17 cellular contexts compared by ENCODE assay signal in genomic region chr11:35980646-35981402, GRCh38. TPM values are rescaled to one million over a fixed set of nuclear protein-coding genes. Genes with fewer than 3 reads are reported as not detected.
A peak's percentile ranks its signal among the peaks of the same experiment; 100 is the strongest.
DNase-seq lines count a peak whose midpoint lies in the region; FAIRE-seq and TF ChIP-seq lines count a peak whose summit lies in the region.
"Had no signal": no experiment of that assay in that cellular context is flagged by ENCODE, and none has a peak within 500 bp of the region (broad histone marks: within the 10 kb centered on the region; RNA-seq: fewer than 3 reads in every experiment).

No MANE protein-coding gene starts in this region.

- TF ChIP-seq CTCF in H1 (IDR thresholded peaks at IDR 0.05; ENCODE audit: control extremely low read depth in 1 of 3, insufficient read depth in 1 of 3, low read depth in 1 of 3, low read length in 3 of 3) = no peak
- no peak for TF ChIP-seq CTCF in parathyroid adenoma (IDR thresholded peaks at IDR 0.05)
- no peak for TF ChIP-seq CTCF in GM13977 (IDR thresholded peaks at IDR 0.05; ENCODE audit: extremely low read depth, insufficient read depth, missing control alignments)

- H4K8ac ChIP-seq in H1 (ENCODE audit: extremely low read depth, insufficient read depth, low read length) = no peak overlapping the region

- H3K27ac ChIP-seq in H1 (ENCODE audit: low read depth, low read length) = no peak overlapping the region
- peak overlapping the region; percentile 15 for H3K27ac ChIP-seq in parathyroid adenoma
- H3K27ac ChIP-seq: HL-60, right lobe of liver, upper lobe of right lung had no signal

- no peak for TF ChIP-seq POLR2A in H1 (IDR thresholded peaks at IDR 0.05; ENCODE audit: control extremely low read depth in 1 of 2, low read depth in 2 of 2, low read length in 2 of 2)

- H3K79me2 ChIP-seq in H1 (ENCODE audit: control insufficient read depth in 1 of 2, insufficient read depth in 2 of 2, low read length in 2 of 2) = peaks cover 9 to 87% of the 10 kb centered on the region in 2 experiments; a peak in 3 of 4 replicates
- H3K79me2 ChIP-seq in parathyroid adenoma = no peaks in the 10 kb centered on the region

- H3K4me2 ChIP-seq in H1 (ENCODE audit: insufficient read depth in 1 of 2, low read depth in 2 of 2, low read length in 2 of 2) (peak overlapping the region; percentile 13 to 15; a peak in 1 of 4 replicates), parathyroid adenoma (ENCODE audit: low read length) (no peak overlapping the region)

- in situ Hi-C loops in ACHN (cut with HindIII; ENCODE audit: low pct_ligation_motif_present, low pct_unique_long_range_greater_than_20kb, low sequenced_read_pairs) = no loop called here
- in situ Hi-C loops in GM13977 (cut with MboI; ENCODE audit: low pct_unique_long_range_greater_than_20kb, low sequenced_read_pairs, unreplicated experiment) = no loop called here

- H2AK5ac ChIP-seq in H1 (ENCODE audit: low read depth, low read length) = no peak overlapping the region

- CTCF ChIA-PET in H1 (lab: Charles Lee; ENCODE audit: partially characterized antibody) = interaction anchor here (0.6 to 3.7 kb wide), 8 partner anchors 75 to 1006 kb away, joined by 3 to 15 read pairs (median 3); no protein-coding TSS in a partner anchor

- no peak overlapping the region for H2BK120ac ChIP-seq in H1 (replicated peaks; ENCODE audit: low read depth, low read length)

- TF ChIP-seq EP300 in H1 (IDR thresholded peaks at IDR 0.05; ENCODE audit: borderline replicate concordance in 1 of 2, low read depth in 2 of 2, low read length in 2 of 2) = no peak

- H3K27me3 ChIP-seq in H1 (replicated peaks in 1 of 4; ENCODE audit: control insufficient read depth in 3 of 4, extremely low read depth in 1 of 4, insufficient read depth in 3 of 4, low read length in 3 of 4) (no peaks in the 10 kb centered on the region), parathyroid adenoma (ENCODE audit: control insufficient read depth, insufficient read depth, low read length) (no peaks in the 10 kb centered on the region)
- H3K27me3 ChIP-seq: gastroesophageal sphincter, right lobe of liver, upper lobe of right lung had no signal

- POLR2A ChIA-PET in H1 (lab: Charles Lee; ENCODE audit: partially characterized antibody) = interaction anchor here (1.1 kb wide), 1 partner anchor 8 kb away, joined by 4 read pairs; no protein-coding TSS in a partner anchor

- H3K4ac ChIP-seq in H1 (replicated peaks; ENCODE audit: insufficient read length, low read depth, low read length) = no peak overlapping the region

- no peak overlapping the region for H2BK20ac ChIP-seq in H1 (ENCODE audit: low read length)

- no peaks in the 10 kb centered on the region for H3K23me2 ChIP-seq in H1 (ENCODE audit: low read depth, low read length)

- peak; percentile 54 for DNase-seq in CD1c-positive myeloid dendritic cell (ENCODE audit: extremely low spot score)
- DNase-seq in OCI-M1 (lab: John Stamatoyannopoulos, UW) = peak; percentile 2
- DNase-seq in H1 (ENCODE audit: low read depth in 1 of 2, low spot score in 2 of 2) = no peak
- no peak for DNase-seq in ACHN
- DNase-seq in activated T-cell treated with anti-CD3 and anti-CD28 coated beads, Interleukin-2, amount 50 U/mL, for 1 hour = no peak
- DNase-seq in stimulated activated CD4-positive, alpha-beta T cell treated with anti-CD3 and anti-CD28 coated beads, Interleukin-4, amount 100 ng/mL, for 24 hours = no peak
- DNase-seq in GM13977 (ENCODE audit: low spot score) = no peak
- DNase-seq: HFFc6, immature natural killer cell, KG1, NCI-H510A treated with DMSO at 0.1 percent for 48 hours, PC-3, right lobe of liver, upper lobe of right lung had no signal

- no peak overlapping the region for H2BK12ac ChIP-seq in H1 (ENCODE audit: low read depth, low read length)

- H3K23ac ChIP-seq in H1 (ENCODE audit: insufficient read length) = no peak overlapping the region

- no peak overlapping the region for H2BK15ac ChIP-seq in H1 (ENCODE audit: low read length)

- peaks cover 15% of the 10 kb centered on the region for H3K79me1 ChIP-seq in H1 (ENCODE audit: low read depth, low read length)

- 59% methylated on average over 10 of the region's 10 CpGs; no CpG with 5 or more reads in 1 of the 2 experiments for WGBS in H1 (ENCODE audit: extremely low coverage in 1 of 2, insufficient coverage in 1 of 2, insufficient read length in 1 of 2, insufficient replicate concordance in 2 of 2, low coverage in 1 of 2, low lambda C conversion rate in 2 of 2, missing lambda C conversion rate in 1 of 2), 2 experiments

- H4K5ac ChIP-seq in H1 (ENCODE audit: insufficient read length, low read depth, low read length) = no peak overlapping the region

- H3K36me3 ChIP-seq in H1 (ENCODE audit: control insufficient read depth in 2 of 4, insufficient read depth in 4 of 4, low read length in 3 of 4) (no peaks in the 10 kb centered on the region), parathyroid adenoma (ENCODE audit: control insufficient read depth, insufficient read depth, low read length) (no peaks in the 10 kb centered on the region)
- H3K36me3 ChIP-seq: gastroesophageal sphincter, right lobe of liver, upper lobe of right lung had no signal

- H4K20me1 ChIP-seq in H1 (replicated peaks in 1 of 2; ENCODE audit: control insufficient read depth in 1 of 2, insufficient read depth in 2 of 2, low read length in 2 of 2) = peaks cover 0 to 6% of the 10 kb centered on the region in 2 experiments

- no peak overlapping the region for H2AFZ ChIP-seq in H1 (ENCODE audit: low read length)
- H2AFZ ChIP-seq in parathyroid adenoma = no peak overlapping the region

- FAIRE-seq in H1 (lab: Jason Lieb, UNC) = no peak

- H3K4me3 ChIP-seq in H1 (ENCODE audit: extremely low read depth in 1 of 4, insufficient read depth in 2 of 4, low read depth in 3 of 4, low read length in 4 of 4) (no peak overlapping the region), parathyroid adenoma (ENCODE audit: low read depth, low read length) (no peak overlapping the region)
- H3K4me3 ChIP-seq: gastroesophageal sphincter, right lobe of liver, upper lobe of right lung had no signal

- peaks cover 6% of the 10 kb centered on the region in 2 experiments; a peak in 2 of 4 replicates for H3K9me3 ChIP-seq in H1 (ENCODE audit: insufficient read depth in 2 of 2, low read depth in 1 of 2, low read length in 1 of 2)
- H3K9me3 ChIP-seq in parathyroid adenoma (ENCODE audit: control insufficient read depth, low read length) = no peaks in the 10 kb centered on the region
- H3K9me3 ChIP-seq: gastroesophageal sphincter, right lobe of liver, upper lobe of right lung had no signal

- H3K9ac ChIP-seq in H1 (replicated peaks in 1 of 4; ENCODE audit: extremely low read depth in 1 of 4, low read depth in 3 of 4, low read length in 3 of 4) (no peak overlapping the region), parathyroid adenoma (no peak overlapping the region)

- no peak overlapping the region for H2BK5ac ChIP-seq in H1 (ENCODE audit: low read depth, low read length)

- H3K4me1 ChIP-seq in H1 (replicated peaks in 1 of 4; ENCODE audit: control insufficient read depth in 3 of 4, insufficient read depth in 4 of 4, low read length in 3 of 4) (peaks cover 8 to 26% (median 13%) of the 10 kb centered on the region in 4 experiments), parathyroid adenoma (no peaks in the 10 kb centered on the region)
- H3K4me1 ChIP-seq: right lobe of liver, upper lobe of right lung had no signal

- H3K14ac ChIP-seq in H1 (ENCODE audit: insufficient read length) = no peak overlapping the region

- H4K91ac ChIP-seq in H1 (replicated peaks; ENCODE audit: insufficient read length, low read length) = no peak overlapping the region

- no peak for TF ChIP-seq RAD21 in H1 (IDR thresholded peaks at IDR 0.05 in 1 of 2, conservative IDR thresholded peaks at IDR 0.05 in 1 of 2; ENCODE audit: low read depth in 2 of 2, low read length in 2 of 2)

- no peak overlapping the region for H3K18ac ChIP-seq in H1 (ENCODE audit: extremely low read depth, low read length)

- no peak overlapping the region for H3K56ac ChIP-seq in H1 (replicated peaks; ENCODE audit: insufficient read length, low read depth, low read length)

TF ChIP-seq in H1, 55 proteins besides CTCF, POLR2A, EP300 and RAD21:
- no peak for TF ChIP-seq ATF2 (IDR thresholded peaks at IDR 0.05; ENCODE audit: low read length)

RNA-seq across cellular contexts. Expression of gene LDLRAD3, which starts 37.0 kb away (rescaled TPM):
- total RNA-seq in H1 (2021; fragmentation: NEBNext Ultra II Directional; extraction: Animal tissue kit (Norgen Biotek cat#: 25700)) = 18.6 and 22.6 TPM in 2 replicates
- polyA plus RNA-seq in H1 (2011; rRNA removed) = 22.8 and 22.9 TPM in 2 replicates
- polyA plus RNA-seq in H1 (2011; cell fraction: cytosol; rRNA removed) = 14.7 TPM
- 16.2 TPM for polyA plus RNA-seq in H1 (2011; cell fraction: nucleus; rRNA removed)
- 12.7 to 13.6 TPM (median 13.0 TPM) in 4 replicates for polyA plus RNA-seq in H1 (2012, experiment 1 of 2)
- 8.1 TPM for polyA plus RNA-seq in H1 (2012, experiment 2 of 2)
- polyA plus RNA-seq in H1 (2013, experiment 1 of 2) = 18.0 TPM
- 23.4 TPM for polyA plus RNA-seq in H1 (2013, experiment 2 of 2)
- 23.1 and 31.5 TPM in 2 replicates for polyA minus RNA-seq in H1 (2011; rRNA and poly(A)+ RNA removed)
- 26.1 TPM for polyA minus RNA-seq in H1 (2011; cell fraction: cytosol; rRNA and poly(A)+ RNA removed)
- 26.4 TPM for polyA minus RNA-seq in H1 (2011; cell fraction: nucleus; rRNA and poly(A)+ RNA removed)

Comparison
In these comparisons a context has a peak if more than half of its experiments do, and no peak if none do; other contexts are left out.
1. DNase-seq: peak in CD1c-positive myeloid dendritic cell (single experiment) and OCI-M1 (single experiment); none in H1 (0 of 2), ACHN (single experiment), activated T-cell treated with anti-CD3 and anti-CD28 coated beads, Interleukin-2, amount 50 U/mL, for 1 hour (single experiment), stimulated activated CD4-positive, alpha-beta T cell treated with anti-CD3 and anti-CD28 coated beads, Interleukin-4, amount 100 ng/mL, for 24 hours (single experiment) and GM13977 (single experiment).